In the genomic region with DNA sequence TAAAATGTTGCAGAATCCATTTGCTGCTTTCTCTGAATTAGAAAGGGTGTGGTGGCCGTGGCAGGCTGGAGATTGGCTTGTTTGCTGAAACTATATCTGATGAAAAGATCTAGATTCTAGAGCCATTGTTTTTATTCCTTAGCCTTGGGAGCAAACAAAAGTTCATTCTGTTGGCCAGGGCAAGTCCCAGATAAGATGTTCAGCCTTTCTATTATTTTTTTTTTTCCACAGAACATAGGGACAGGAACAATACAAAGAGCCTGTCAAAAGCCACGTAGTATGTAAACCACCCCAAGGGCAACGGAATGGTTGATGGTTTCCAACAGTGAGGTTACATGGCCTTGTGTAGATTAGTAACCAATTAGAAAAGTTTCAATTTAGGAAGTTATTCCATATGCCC, we compare ENCODE assay signal across 16 cellular contexts.
DNase-seq lines count a peak whose midpoint lies in the region; ATAC-seq, FAIRE-seq and TF ChIP-seq lines count a peak whose summit lies in the region.
"Had no signal": no experiment of that assay in that cellular context is flagged by ENCODE, and none has a peak within 500 bp of the region (broad histone marks: within the 10 kb centered on the region; RNA-seq: fewer than 3 reads in every experiment).

No MANE protein-coding gene starts in this region.

- no peak for DNase-seq in left ventricle myocardium inferior
- no peak for DNase-seq in Right ventricle myocardium superior
- peak; percentile 65 for DNase-seq in NCI-H69 (lab: John Stamatoyannopoulos, UW)
- no peak for DNase-seq in substantia nigra (lab: John Stamatoyannopoulos, UW)
- no peak for DNase-seq in NCI-H1092 (lab: John Stamatoyannopoulos, UW)
- DNase-seq in MCF 10A (ENCODE audit: unreplicated experiment): no peak
- no peak for DNase-seq in activated CD8-positive, alpha-beta T cell treated with anti-CD3 and anti-CD28 coated beads, Interleukin-2, amount 10 ng/mL, durations not matched to agents 7 days and 5 days
- DNase-seq: CD4-positive, CD25-positive, alpha-beta regulatory T cell; NCI-H1105; NCI-H1694 treated with DMSO at 0.1 percent for 48 hours; NCI-H2081 treated with DMSO at 0.1 percent for 48 hours; PC-9; RPMI8226; SIG-M5; SK-N-SH had no signal

- no peak overlapping the region for H3K4me3 Mint-ChIP-seq in MCF 10A (ENCODE audit: unreplicated experiment)
- no peak overlapping the region for H3K4me3 Mint-ChIP-seq in activated CD8-positive, alpha-beta T cell treated with anti-CD3 and anti-CD28 coated beads, Interleukin-2, amount 10 ng/mL, durations not matched to agents 7 days and 5 days
- H3K4me3 Mint-ChIP-seq: CD4-positive, CD25-positive, alpha-beta regulatory T cell had no signal

- no peaks in the 10 kb centered on the region for H3K9me3 Mint-ChIP-seq in MCF 10A (ENCODE audit: unreplicated experiment)
- H3K9me3 Mint-ChIP-seq in activated CD8-positive, alpha-beta T cell treated with anti-CD3 and anti-CD28 coated beads, Interleukin-2, amount 10 ng/mL, durations not matched to agents 7 days and 5 days (ENCODE audit: insufficient read depth): peaks cover 5% of the 10 kb centered on the region

- ATAC-seq in Right ventricle myocardium superior (ENCODE audit: poor library complexity): no peak
- no peak for ATAC-seq in activated CD8-positive, alpha-beta T cell treated with anti-CD3 and anti-CD28 coated beads, Interleukin-2, amount 10 ng/mL, durations not matched to agents 7 days and 5 days

- POLR2A ChIA-PET in MCF 10A (lab: Yijun Ruan, JAX): no interaction called here
- POLR2A ChIA-PET in activated CD8-positive, alpha-beta T cell treated with anti-CD3 and anti-CD28 coated beads, Interleukin-2, amount 10 ng/mL, durations not matched to agents 7 days and 5 days (lab: Charles Lee): interaction anchor here (0.9 kb wide), 1 partner anchor 10 kb away, joined by 4 read pairs; no protein-coding TSS in a partner anchor

- H3K4me1 Mint-ChIP-seq in MCF 10A (ENCODE audit: insufficient read depth, unreplicated experiment): no peaks in the 10 kb centered on the region
- peaks cover under 1% of the 10 kb centered on the region for H3K4me1 Mint-ChIP-seq in activated CD8-positive, alpha-beta T cell treated with anti-CD3 and anti-CD28 coated beads, Interleukin-2, amount 10 ng/mL, durations not matched to agents 7 days and 5 days (ENCODE audit: low read depth)

- no peaks in the 10 kb centered on the region for H3K27me3 Mint-ChIP-seq in MCF 10A (ENCODE audit: insufficient read depth, unreplicated experiment)
- H3K27me3 Mint-ChIP-seq in activated CD8-positive, alpha-beta T cell treated with anti-CD3 and anti-CD28 coated beads, Interleukin-2, amount 10 ng/mL, durations not matched to agents 7 days and 5 days (ENCODE audit: low read depth): no peaks in the 10 kb centered on the region
- H3K27me3 Mint-ChIP-seq: CD4-positive, CD25-positive, alpha-beta regulatory T cell had no signal

- no peak for TF ChIP-seq CTCF in left ventricle myocardium inferior (IDR thresholded peaks at IDR 0.05; ENCODE audit: borderline replicate concordance)
- TF ChIP-seq CTCF in MCF 10A (IDR thresholded peaks at IDR 0.05; ENCODE audit: unreplicated experiment): no peak

- BruUV-seq in MCF 10A (replicated peaks; lab: Mats Ljungman, UMichigan): no TSS peak

- H3K4me3 ChIP-seq in left ventricle myocardium inferior: no peak overlapping the region
- H3K4me3 ChIP-seq: PC-9 had no signal

- H3K27ac ChIP-seq in left ventricle myocardium inferior (replicated peaks) (peak overlapping the region; percentile 52), substantia nigra (ENCODE audit: low read depth, low read length, poor library complexity, severe bottlenecking) (peak overlapping the region; percentile 50)
- H3K27ac ChIP-seq: PC-9 had no signal

- H3K9me3 ChIP-seq in left ventricle myocardium inferior (replicated peaks): no peaks in the 10 kb centered on the region
- H3K9me3 ChIP-seq: SK-N-SH had no signal

- H3K36me3 Mint-ChIP-seq in MCF 10A (ENCODE audit: insufficient read depth, unreplicated experiment): peaks cover 11% of the 10 kb centered on the region
- no peaks in the 10 kb centered on the region for H3K36me3 Mint-ChIP-seq in activated CD8-positive, alpha-beta T cell treated with anti-CD3 and anti-CD28 coated beads, Interleukin-2, amount 10 ng/mL, durations not matched to agents 7 days and 5 days (ENCODE audit: low read depth)

- H3K27ac Mint-ChIP-seq in MCF 10A (ENCODE audit: low read depth, unreplicated experiment): no peak overlapping the region
- no peak overlapping the region for H3K27ac Mint-ChIP-seq in activated CD8-positive, alpha-beta T cell treated with anti-CD3 and anti-CD28 coated beads, Interleukin-2, amount 10 ng/mL, durations not matched to agents 7 days and 5 days
- H3K27ac Mint-ChIP-seq: CD4-positive, CD25-positive, alpha-beta regulatory T cell had no signal

- intact Hi-C loops in left ventricle myocardium inferior (cut with micrococcal nuclease): no loop called here
- intact Hi-C loops in Right ventricle myocardium superior (cut with DNase I): no loop called here
- intact Hi-C loops in MCF 10A (cut with micrococcal nuclease): no loop called here

- no peaks in the 10 kb centered on the region for H3K27me3 ChIP-seq in left ventricle myocardium inferior (ENCODE audit: low read depth)

- peaks cover 5% of the 10 kb centered on the region for H3K4me1 ChIP-seq in left ventricle myocardium inferior

- no peaks in the 10 kb centered on the region for H3K36me3 ChIP-seq in left ventricle myocardium inferior

- CTCF ChIA-PET in MCF 10A (lab: Yijun Ruan, JAX): no interaction called here
- CTCF ChIA-PET in activated CD8-positive, alpha-beta T cell treated with anti-CD3 and anti-CD28 coated beads, Interleukin-2, amount 10 ng/mL, durations not matched to agents 7 days and 5 days (lab: Charles Lee): interaction anchor here (0.6 kb wide), 1 partner anchor 23 kb away, joined by 3 read pairs; no protein-coding TSS in a partner anchor

- peak; percentile 15 for FAIRE-seq in endometrium (lab: Jason Lieb, UNC)
